In the genomic region with DNA sequence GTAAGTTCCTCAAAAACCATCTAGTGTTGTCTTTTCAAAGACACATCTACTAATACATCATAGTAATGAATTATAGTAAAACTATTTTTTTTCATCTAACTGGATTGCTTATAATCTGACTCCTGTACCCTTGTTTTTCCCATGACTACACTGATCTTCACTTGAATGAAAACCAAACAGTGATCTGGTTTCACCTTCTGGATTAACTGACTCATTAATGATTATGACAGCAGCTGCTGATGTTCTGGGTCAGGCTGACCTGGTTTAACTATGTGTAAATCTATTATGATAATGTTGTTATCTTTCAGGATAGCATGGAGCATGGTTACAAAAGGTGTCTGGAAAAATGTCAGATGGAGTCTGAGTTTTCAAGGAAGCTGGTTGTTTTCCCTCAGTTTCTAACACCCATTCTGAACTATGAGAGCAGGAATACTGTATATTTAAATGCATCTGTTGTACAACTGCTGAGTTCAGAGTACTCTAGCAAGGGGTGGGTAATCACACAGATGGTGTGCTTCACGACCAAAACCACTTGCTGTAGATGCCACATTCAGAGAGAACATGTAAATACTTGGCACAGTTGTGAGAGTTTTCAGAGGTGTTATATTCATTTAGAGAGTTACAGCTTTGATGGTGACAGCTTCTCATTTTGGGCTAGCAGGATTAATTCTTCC, we compare ENCODE assay signal across 13 cellular contexts.
A peak's percentile ranks its signal among the peaks of the same experiment; 100 is the strongest.
DNase-seq lines count a peak whose midpoint lies in the region; ATAC-seq and TF ChIP-seq lines count a peak whose summit lies in the region.
"Had no signal": no experiment of that assay in that cellular context is flagged by ENCODE, and none has a peak within 500 bp of the region (broad histone marks: within the 10 kb centered on the region; RNA-seq: fewer than 3 reads in every experiment).

No MANE protein-coding gene starts in this region.

- DNase-seq in NCI-H1417 (lab: John Stamatoyannopoulos, UW) (peak in 2 of 3 experiments; percentile 16 to 52), NCI-H1417 treated with DMSO at 0.1 percent for 48 hours (lab: John Stamatoyannopoulos, UW) (no peak), NCI-H69 (lab: John Stamatoyannopoulos, UW) (peak; percentile 73), GM13977 (ENCODE audit: low spot score) (no peak), GM10248 (ENCODE audit: extremely low spot score) (no peak)
- no peak for DNase-seq in natural killer cell treated with Interleukin-12 subunit alpha and Interleukin-12 subunit beta and Interleukin-15 and Interleukin-18, amount 100 ng/mL, for 72 hours (ENCODE audit: low spot score)
- DNase-seq: activated B cell treated with CpG ODN at 0.5 μM for 24 hours; amniotic stem cell; foreskin fibroblast; NCI-H774; stimulated activated CD4-positive, alpha-beta T cell treated with anti-CD3 and anti-CD28 coated beads, Interleukin-4, amount 100 ng/mL, for 24 hours had no signal

- CTCF ChIA-PET in GM10248 (lab: Yijun Ruan, JAX): interaction anchor here (0.9 to 1.6 kb wide), 4 partner anchors 9 to 36 kb away, joined by 3 to 4 read pairs (median 4); no protein-coding TSS in a partner anchor

- H3K9me3 Mint-ChIP-seq in natural killer cell treated with Interleukin-12 subunit alpha and Interleukin-12 subunit beta and Interleukin-15 and Interleukin-18, amount 100 ng/mL, for 72 hours: peaks cover 7% of the 10 kb centered on the region
- H3K9me3 Mint-ChIP-seq in stimulated activated memory B cell treated with anti-CD40 and anti-IgM and Interleukin-4, amounts not matched to agents 10 μg/mL and 1 μg/mL and 100 μg/mL, for 72 hours: peaks cover 9% of the 10 kb centered on the region

- no peak for TF ChIP-seq CTCF in GM13977 (IDR thresholded peaks at IDR 0.05; ENCODE audit: extremely low read depth, insufficient read depth, missing control alignments)
- no peak for TF ChIP-seq CTCF in GM10248 (IDR thresholded peaks at IDR 0.05; ENCODE audit: control extremely low read depth, extremely low read depth, low read depth, missing control alignments)

- POLR2A ChIA-PET in GM10248 (lab: Yijun Ruan, JAX): no interaction called here

- H3K27me3 Mint-ChIP-seq in natural killer cell treated with Interleukin-12 subunit alpha and Interleukin-12 subunit beta and Interleukin-15 and Interleukin-18, amount 100 ng/mL, for 72 hours: no peaks in the 10 kb centered on the region
- no peaks in the 10 kb centered on the region for H3K27me3 Mint-ChIP-seq in stimulated activated memory B cell treated with anti-CD40 and anti-IgM and Interleukin-4, amounts not matched to agents 10 μg/mL and 1 μg/mL and 100 μg/mL, for 72 hours

- in situ Hi-C loops in GM13977 (cut with MboI; ENCODE audit: low pct_unique_long_range_greater_than_20kb, low sequenced_read_pairs, unreplicated experiment): no loop called here

- H3K36me3 Mint-ChIP-seq in natural killer cell treated with Interleukin-12 subunit alpha and Interleukin-12 subunit beta and Interleukin-15 and Interleukin-18, amount 100 ng/mL, for 72 hours: peaks cover 19% of the 10 kb centered on the region
- H3K36me3 Mint-ChIP-seq in stimulated activated memory B cell treated with anti-CD40 and anti-IgM and Interleukin-4, amounts not matched to agents 10 μg/mL and 1 μg/mL and 100 μg/mL, for 72 hours: peaks cover 7% of the 10 kb centered on the region

- H3K4me1 Mint-ChIP-seq in natural killer cell treated with Interleukin-12 subunit alpha and Interleukin-12 subunit beta and Interleukin-15 and Interleukin-18, amount 100 ng/mL, for 72 hours (ENCODE audit: low read depth in 2 of 2): peaks cover 59% of the 10 kb centered on the region in 2 donors
- no peaks in the 10 kb centered on the region for H3K4me1 Mint-ChIP-seq in stimulated activated memory B cell treated with anti-CD40 and anti-IgM and Interleukin-4, amounts not matched to agents 10 μg/mL and 1 μg/mL and 100 μg/mL, for 72 hours
- H3K4me1 Mint-ChIP-seq: activated B cell treated with CpG ODN at 0.5 μM for 24 hours had no signal

- peak overlapping the region; percentile 41 for H3K4me3 Mint-ChIP-seq in natural killer cell treated with Interleukin-12 subunit alpha and Interleukin-12 subunit beta and Interleukin-15 and Interleukin-18, amount 100 ng/mL, for 72 hours
- H3K4me3 Mint-ChIP-seq in stimulated activated memory B cell treated with anti-CD40 and anti-IgM and Interleukin-4, amounts not matched to agents 10 μg/mL and 1 μg/mL and 100 μg/mL, for 72 hours: no peak overlapping the region
- H3K4me3 Mint-ChIP-seq: activated B cell treated with CpG ODN at 0.5 μM for 24 hours had no signal

- ATAC-seq in HG02763 (IDR thresholded peaks at IDR 0.05; ENCODE audit: unreplicated experiment): peak; percentile 68
- peak; percentile 90 to 94 for ATAC-seq in natural killer cell treated with Interleukin-12 subunit alpha and Interleukin-12 subunit beta and Interleukin-15 and Interleukin-18, amount 100 ng/mL, for 72 hours
- no peak for ATAC-seq in stimulated activated memory B cell treated with anti-CD40 and anti-IgM and Interleukin-4, amounts not matched to agents 10 μg/mL and 1 μg/mL and 100 μg/mL, for 72 hours

- peak overlapping the region; percentile 36 to 85 for H3K27ac Mint-ChIP-seq in natural killer cell treated with Interleukin-12 subunit alpha and Interleukin-12 subunit beta and Interleukin-15 and Interleukin-18, amount 100 ng/mL, for 72 hours
- H3K27ac Mint-ChIP-seq in stimulated activated memory B cell treated with anti-CD40 and anti-IgM and Interleukin-4, amounts not matched to agents 10 μg/mL and 1 μg/mL and 100 μg/mL, for 72 hours: no peak overlapping the region
- H3K27ac Mint-ChIP-seq: activated B cell treated with CpG ODN at 0.5 μM for 24 hours had no signal

Comparison
In these comparisons a context has a peak if more than half of its experiments do, and no peak if none do; other contexts are left out.
1. DNase-seq: peak in NCI-H1417 (2 of 3) and NCI-H69 (single experiment); none in NCI-H1417 treated with DMSO at 0.1 percent for 48 hours (single experiment), natural killer cell treated with Interleukin-12 subunit alpha and Interleukin-12 subunit beta and Interleukin-15 and Interleukin-18, amount 100 ng/mL, for 72 hours (single experiment), GM13977 (single experiment) and GM10248 (single experiment).